Comparison of ENCODE assay signal across 39 cellular contexts in the genomic region with DNA sequence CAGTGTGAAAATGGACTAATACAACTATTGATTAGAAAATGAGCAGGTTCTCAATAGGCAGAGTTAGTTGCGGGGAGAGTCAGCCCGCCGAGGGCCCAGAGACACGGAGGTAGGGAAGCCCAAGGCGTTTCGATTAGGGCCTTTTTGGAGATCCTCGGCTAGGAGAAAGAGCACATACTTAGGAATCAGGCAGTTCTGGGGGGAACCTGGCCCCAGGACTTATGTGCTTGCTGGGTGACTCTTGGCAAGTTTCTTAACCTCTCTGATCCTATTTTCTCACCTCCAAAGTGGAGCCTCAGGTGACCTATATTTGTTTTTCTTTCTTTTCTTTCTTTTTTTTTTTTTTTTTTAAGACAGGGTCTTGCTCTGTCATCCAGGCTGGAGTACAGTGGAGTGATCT.
"Had no signal": no experiment of that assay in that cellular context is flagged by ENCODE, and none has a peak within 500 bp of the region (broad histone marks: within the 10 kb centered on the region; RNA-seq: fewer than 3 reads in every experiment).

No MANE protein-coding gene starts in this region.

- H3K27me3 ChIP-seq: ascending aorta, body of pancreas, brain microvascular endothelial cell, breast epithelium, cardiac muscle cell had no signal

- H3K27ac Mint-ChIP-seq: activated naive CD4-positive, alpha-beta T cell treated with anti-CD3 and anti-CD28 coated beads for 36 hours; activated naive CD4-positive, alpha-beta T cell treated with anti-CD3 and anti-CD28 coated beads, Interleukin-2, amount 10 ng/mL, durations not matched to agents 7 days and 5 days; activated naive CD4-positive, alpha-beta T cell treated with anti-CD3 and anti-CD28 coated beads, Interleukin-2, amount 50 U/mL, for 24 hours; activated naive CD4-positive, alpha-beta T cell treated with anti-CD3 and anti-CD28 coated beads, Interleukin-2, amount 50 U/mL, for 72 hours; activated naive CD8-positive, alpha-beta T cell; activated naive CD8-positive, alpha-beta T cell treated with anti-CD3 and anti-CD28 coated beads for 36 hours; activated naive CD8-positive, alpha-beta T cell treated with anti-CD3 and anti-CD28 coated beads, Interleukin-2, amount 10 ng/mL, durations not matched to agents 7 days and 5 days; activated naive CD8-positive, alpha-beta T cell treated with anti-CD3 and anti-CD28 coated beads, Interleukin-2, amount 50 U/mL, for 24 hours; activated T-cell treated with anti-CD3 and anti-CD28 coated beads, Interleukin-2, amount 50 U/mL, for 24 hours; activated T-cell treated with anti-CD3 and anti-CD28 coated beads, Interleukin-2, amount 50 U/mL, for 72 hours; activated T-helper 1 cell treated with anti-CD3 and anti-CD28 coated beads, Interleukin-12 subunit alpha, Interleukin-12 subunit beta, Interleukin-2, Interleukin-4 antibody, amounts not matched to agents 30 ng/mL and 10 ng/mL and 1 ng/mL, durations not matched to agents 14 hours and 24 hours and 36 hours; activated T-helper 17 cell treated with anti-CD3 and anti-CD28 coated beads, Interleukin-2, amount 50 U/mL, for 72 hours; activated T-helper 2 cell treated with anti-CD3 and anti-CD28 coated beads, Interferon-gamma antibody, Interleukin-2, Interleukin-4, amounts not matched to agents 10 μg/mL and 5 μg/mL and 100 μg/mL, durations not matched to agents 14 hours and 24 hours and 36 hours had no signal

- H3K36me3 Mint-ChIP-seq: activated naive CD4-positive, alpha-beta T cell treated with anti-CD3 and anti-CD28 coated beads, Interleukin-2, amount 10 ng/mL, durations not matched to agents 7 days and 5 days; activated naive CD4-positive, alpha-beta T cell treated with anti-CD3 and anti-CD28 coated beads, Interleukin-2, amount 50 U/mL, for 24 hours; activated naive CD4-positive, alpha-beta T cell treated with anti-CD3 and anti-CD28 coated beads, Interleukin-2, amount 50 U/mL, for 72 hours; activated naive CD8-positive, alpha-beta T cell; activated naive CD8-positive, alpha-beta T cell treated with anti-CD3 and anti-CD28 coated beads for 36 hours; activated naive CD8-positive, alpha-beta T cell treated with anti-CD3 and anti-CD28 coated beads, Interleukin-2, amount 10 ng/mL, durations not matched to agents 7 days and 5 days; brain had no signal

- H3K9me3 ChIP-seq: adrenal gland, ascending aorta, body of pancreas, breast epithelium had no signal

- H3K36me3 ChIP-seq: adrenal gland, ascending aorta, brain microvascular endothelial cell, breast epithelium, cardiac muscle cell had no signal

- H3K27me3 Mint-ChIP-seq: activated naive CD4-positive, alpha-beta T cell treated with anti-CD3 and anti-CD28 coated beads, Interleukin-2, amount 50 U/mL, for 24 hours; activated T-cell treated with anti-CD3 and anti-CD28 coated beads, Interleukin-2, amount 50 U/mL, for 24 hours; activated T-helper 17 cell treated with anti-CD3 and anti-CD28 coated beads, Interleukin-2, amount 50 U/mL, for 72 hours; central memory CD8-positive, alpha-beta T cell had no signal

- H3K4me1 ChIP-seq: adrenal gland, ascending aorta, body of pancreas, breast epithelium had no signal

- H3K27ac ChIP-seq: adrenal gland, ascending aorta, body of pancreas, brain microvascular endothelial cell, breast epithelium, cardiac muscle cell had no signal

- H3K4me3 Mint-ChIP-seq: activated naive CD4-positive, alpha-beta T cell treated with anti-CD3 and anti-CD28 coated beads for 36 hours; activated naive CD4-positive, alpha-beta T cell treated with anti-CD3 and anti-CD28 coated beads, Interleukin-2, amount 10 ng/mL, durations not matched to agents 7 days and 5 days; activated naive CD4-positive, alpha-beta T cell treated with anti-CD3 and anti-CD28 coated beads, Interleukin-2, amount 50 U/mL, for 24 hours; activated naive CD8-positive, alpha-beta T cell; activated naive CD8-positive, alpha-beta T cell treated with anti-CD3 and anti-CD28 coated beads for 36 hours; activated naive CD8-positive, alpha-beta T cell treated with anti-CD3 and anti-CD28 coated beads, Interleukin-2, amount 10 ng/mL, durations not matched to agents 7 days and 5 days; activated naive CD8-positive, alpha-beta T cell treated with anti-CD3 and anti-CD28 coated beads, Interleukin-2, amount 50 U/mL, for 24 hours; activated T-cell treated with anti-CD3 and anti-CD28 coated beads, Interleukin-2, amount 50 U/mL, for 24 hours; activated T-cell treated with anti-CD3 and anti-CD28 coated beads, Interleukin-2, amount 50 U/mL, for 4 hours; activated T-cell treated with anti-CD3 and anti-CD28 coated beads, Interleukin-2, amount 50 U/mL, for 72 hours; activated T-helper 1 cell treated with anti-CD3 and anti-CD28 coated beads, Interleukin-12 subunit alpha, Interleukin-12 subunit beta, Interleukin-2, Interleukin-4 antibody, amounts not matched to agents 30 ng/mL and 10 ng/mL and 1 ng/mL, durations not matched to agents 14 hours and 24 hours and 36 hours; activated T-helper 17 cell treated with anti-CD3 and anti-CD28 coated beads, Interleukin-2, amount 50 U/mL, for 72 hours; central memory CD8-positive, alpha-beta T cell had no signal

- DNase-seq: activated effector memory CD4-positive, alpha-beta T cell treated with anti-CD3 and anti-CD28 coated beads, Interleukin-2, amount 50 U/mL, for 16 hours; activated effector memory CD4-positive, alpha-beta T cell treated with Interleukin-2 at 50 U/mL for 16 hours; activated gamma-delta T cell; activated gamma-delta T cell treated with Interleukin-2 at 50 U/mL for 16 hours; activated naive CD4-positive, alpha-beta T cell; activated naive CD4-positive, alpha-beta T cell treated with anti-CD3 and anti-CD28 coated beads for 36 hours; activated naive CD4-positive, alpha-beta T cell treated with anti-CD3 and anti-CD28 coated beads, Interleukin-2, amount 10 ng/mL, durations not matched to agents 7 days and 5 days; activated naive CD4-positive, alpha-beta T cell treated with anti-CD3 and anti-CD28 coated beads, Interleukin-2, amount 50 U/mL, for 16 hours; activated naive CD4-positive, alpha-beta T cell treated with Interleukin-2 at 50 U/mL for 16 hours; activated naive CD8-positive, alpha-beta T cell treated with anti-CD3 and anti-CD28 coated beads for 36 hours; activated naive CD8-positive, alpha-beta T cell treated with anti-CD3 and anti-CD28 coated beads, Interleukin-2, amount 10 ng/mL, durations not matched to agents 7 days and 5 days; activated naive CD8-positive, alpha-beta T cell treated with anti-CD3 and anti-CD28 coated beads, Interleukin-2, amount 50 U/mL, for 24 hours; activated T-cell treated with anti-CD3 and anti-CD28 coated beads, Interleukin-2, amount 50 U/mL, for 1 hour; activated T-cell treated with anti-CD3 and anti-CD28 coated beads, Interleukin-2, amount 50 U/mL, for 24 hours; activated T-cell treated with anti-CD3 and anti-CD28 coated beads, Interleukin-2, amount 50 U/mL, for 4 hours; activated T-cell treated with anti-CD3 and anti-CD28 coated beads, Interleukin-2, amount 50 U/mL, for 48 hours; activated T-cell treated with anti-CD3 and anti-CD28 coated beads, Interleukin-2, amount 50 U/mL, for 72 hours; adrenal gland; amniotic stem cell; amygdala; anterior cingulate cortex; aorta; body of pancreas; brain microvascular endothelial cell; caudate nucleus; central memory CD4-positive, alpha-beta T cell; cerebellar nuclear complex had no signal

- FAIRE-seq: astrocyte had no signal

- ATAC-seq: activated naive CD4-positive, alpha-beta T cell treated with anti-CD3 and anti-CD28 coated beads, Interleukin-2, amount 50 U/mL, for 72 hours; activated naive CD8-positive, alpha-beta T cell treated with anti-CD3 and anti-CD28 coated beads, Interleukin-2, amount 50 U/mL, for 24 hours; activated T-cell treated with anti-CD3 and anti-CD28 coated beads, Interleukin-2, amount 50 U/mL, for 4 hours; activated T-cell treated with anti-CD3 and anti-CD28 coated beads, Interleukin-2, amount 50 U/mL, for 72 hours; activated T-helper 17 cell treated with anti-CD3 and anti-CD28 coated beads, Interleukin-2, amount 50 U/mL, for 72 hours; body of pancreas had no signal

- H3K4me3 ChIP-seq: adrenal gland, ascending aorta, body of pancreas, breast epithelium, cardiac muscle cell had no signal

- H3K9me3 Mint-ChIP-seq: activated naive CD4-positive, alpha-beta T cell treated with anti-CD3 and anti-CD28 coated beads for 36 hours; activated naive CD4-positive, alpha-beta T cell treated with anti-CD3 and anti-CD28 coated beads, Interleukin-2, amount 10 ng/mL, durations not matched to agents 7 days and 5 days; activated naive CD4-positive, alpha-beta T cell treated with anti-CD3 and anti-CD28 coated beads, Interleukin-2, amount 50 U/mL, for 24 hours; activated naive CD4-positive, alpha-beta T cell treated with anti-CD3 and anti-CD28 coated beads, Interleukin-2, amount 50 U/mL, for 72 hours; activated naive CD8-positive, alpha-beta T cell treated with anti-CD3 and anti-CD28 coated beads for 36 hours; activated naive CD8-positive, alpha-beta T cell treated with anti-CD3 and anti-CD28 coated beads, Interleukin-2, amount 10 ng/mL, durations not matched to agents 7 days and 5 days; activated naive CD8-positive, alpha-beta T cell treated with anti-CD3 and anti-CD28 coated beads, Interleukin-2, amount 50 U/mL, for 24 hours; activated T-cell treated with anti-CD3 and anti-CD28 coated beads, Interleukin-2, amount 50 U/mL, for 24 hours; activated T-cell treated with anti-CD3 and anti-CD28 coated beads, Interleukin-2, amount 50 U/mL, for 4 hours; activated T-cell treated with anti-CD3 and anti-CD28 coated beads, Interleukin-2, amount 50 U/mL, for 72 hours; activated T-helper 1 cell treated with anti-CD3 and anti-CD28 coated beads, Interleukin-12 subunit alpha, Interleukin-12 subunit beta, Interleukin-2, Interleukin-4 antibody, amounts not matched to agents 30 ng/mL and 10 ng/mL and 1 ng/mL, durations not matched to agents 14 hours and 24 hours and 36 hours; activated T-helper 17 cell treated with anti-CD3 and anti-CD28 coated beads, Interleukin-2, amount 50 U/mL, for 72 hours; activated T-helper 2 cell treated with anti-CD3 and anti-CD28 coated beads, Interferon-gamma antibody, Interleukin-2, Interleukin-4, amounts not matched to agents 10 μg/mL and 5 μg/mL and 100 μg/mL, durations not matched to agents 14 hours and 24 hours and 36 hours; central memory CD8-positive, alpha-beta T cell had no signal

- H3K4me1 Mint-ChIP-seq: activated naive CD4-positive, alpha-beta T cell treated with anti-CD3 and anti-CD28 coated beads, Interleukin-2, amount 10 ng/mL, durations not matched to agents 7 days and 5 days; activated naive CD4-positive, alpha-beta T cell treated with anti-CD3 and anti-CD28 coated beads, Interleukin-2, amount 50 U/mL, for 24 hours; activated naive CD8-positive, alpha-beta T cell treated with anti-CD3 and anti-CD28 coated beads for 36 hours; activated naive CD8-positive, alpha-beta T cell treated with anti-CD3 and anti-CD28 coated beads, Interleukin-2, amount 10 ng/mL, durations not matched to agents 7 days and 5 days; activated naive CD8-positive, alpha-beta T cell treated with anti-CD3 and anti-CD28 coated beads, Interleukin-2, amount 50 U/mL, for 24 hours; activated T-helper 17 cell treated with anti-CD3 and anti-CD28 coated beads, Interleukin-2, amount 50 U/mL, for 72 hours; central memory CD8-positive, alpha-beta T cell had no signal
